ENCODE assay signal across 8 cellular contexts in the genomic region with DNA sequence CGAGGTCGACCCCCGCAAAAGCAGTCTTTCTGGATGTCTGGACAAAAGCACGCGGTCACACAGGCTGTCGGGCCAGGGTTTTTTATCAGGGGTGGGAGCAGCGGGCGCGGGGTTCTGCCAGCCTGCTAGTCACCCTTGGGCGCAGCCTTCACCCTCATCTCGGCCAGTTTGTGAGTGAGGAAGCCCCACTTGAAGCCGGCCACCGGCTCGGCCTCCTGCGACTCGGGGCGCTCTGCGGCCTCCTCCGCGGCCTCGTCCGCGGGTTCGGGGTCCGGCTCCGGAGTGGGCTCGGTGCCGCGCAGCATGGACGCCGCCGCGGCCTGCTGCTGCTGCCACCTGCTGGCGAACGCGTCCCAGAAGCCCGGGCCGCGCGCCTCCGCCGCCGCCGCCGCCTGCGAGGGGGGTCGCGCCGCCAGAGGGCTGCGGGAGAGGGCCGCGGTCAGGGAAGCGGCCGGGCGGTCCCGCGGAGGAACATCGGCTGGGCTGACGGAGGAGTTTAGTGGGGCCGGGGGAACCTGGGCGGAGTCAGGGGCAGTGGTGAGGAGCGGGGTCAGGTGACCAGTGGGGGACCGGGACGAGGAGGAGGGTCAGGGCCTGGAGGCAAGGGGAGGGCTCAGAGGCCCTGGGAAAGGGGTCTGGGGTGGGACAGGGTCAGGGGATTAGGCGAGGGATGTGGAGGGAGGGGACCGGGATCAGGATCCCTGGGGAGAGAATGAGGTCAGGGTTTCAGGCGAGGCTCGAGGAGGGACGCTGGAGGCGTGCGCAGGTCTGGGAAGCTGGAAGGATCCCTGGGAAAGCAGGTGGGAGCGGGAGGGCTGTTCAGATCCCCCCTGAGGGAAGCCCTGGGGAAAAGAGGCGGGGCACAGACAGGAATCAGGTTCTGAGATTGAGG. TPM values are rescaled to one million over a fixed set of nuclear protein-coding genes. Genes with fewer than 3 reads are reported as not detected.
DNase-seq lines count a peak whose midpoint lies in the region; ATAC-seq and TF ChIP-seq lines count a peak whose summit lies in the region.

No MANE protein-coding gene starts in this region.

- intact Hi-C loops in testis (cut with DNase I; ENCODE audit: low total_unique reads) = loop anchor here (10.0 kb wide), 1 partner anchor 49 kb away; a partner anchor contains a TSS

- WGBS in HUES64 = 8% methylated on average over 73 of the region's 73 CpGs
- WGBS in testis, 2 donors = 12 to 16% methylated on average over 42 to 53 of the region's 73 CpGs

- no peaks in the 10 kb centered on the region for H3K9me3 Mint-ChIP-seq in naive thymus-derived CD8-positive, alpha-beta T cell

- H3K9me3 ChIP-seq in HUES64 (ENCODE audit: insufficient read depth, low read depth, low read length) = no peaks in the 10 kb centered on the region
- H3K9me3 ChIP-seq in testis = no peaks in the 10 kb centered on the region

- H3K36me3 Mint-ChIP-seq in naive thymus-derived CD8-positive, alpha-beta T cell = no peaks in the 10 kb centered on the region

- H3K27me3 ChIP-seq in BJ (ENCODE audit: control insufficient read depth, insufficient read depth, low read length) (peaks cover 5% of the 10 kb centered on the region), HUES64 (ENCODE audit: insufficient read depth, low read length) (peaks cover 73% of the 10 kb centered on the region), testis (no peaks in the 10 kb centered on the region)

- peak overlapping the region in 2 of 10 donors; percentile 71 to 85 for H3K27ac Mint-ChIP-seq in naive thymus-derived CD8-positive, alpha-beta T cell

- H3K4me3 ChIP-seq in BJ (ENCODE audit: low read depth, low read length) (peak overlapping the region; percentile 32), HUES64 (ENCODE audit: low read length) (peak overlapping the region; percentile 52), epithelial cell of esophagus (ENCODE audit: low read length) (peak overlapping the region; percentile 37), testis (peak overlapping the region; percentile 44 to 46)

- POLR2A ChIA-PET in BJ (lab: Charles Lee) = no interaction called here
- POLR2A ChIA-PET in naive thymus-derived CD8-positive, alpha-beta T cell (lab: Charles Lee) = interaction anchor here (0.5 kb wide), 1 partner anchor 183 kb away, joined by 4 read pairs; no protein-coding TSS in a partner anchor

- no peaks in the 10 kb centered on the region for H3K36me3 ChIP-seq in BJ (ENCODE audit: control insufficient read depth, insufficient read depth, low read length)
- no peaks in the 10 kb centered on the region for H3K36me3 ChIP-seq in HUES64 (ENCODE audit: insufficient read depth, low read length)
- no peaks in the 10 kb centered on the region for H3K36me3 ChIP-seq in testis (ENCODE audit: low read depth, missing control alignments)

- peaks cover 4 to 34% (median 11%) of the 10 kb centered on the region in 5 donors for H3K27me3 Mint-ChIP-seq in naive thymus-derived CD8-positive, alpha-beta T cell

- DNase-seq in BJ (ENCODE audit: low read depth) = no peak
- DNase-seq in activated CD8-positive, alpha-beta memory T cell treated with anti-CD3 and anti-CD28 coated beads for 24 hours = peak; percentile 87
- peak; percentile 26 for DNase-seq in epithelial cell of esophagus (ENCODE audit: low read depth)
- DNase-seq in naive thymus-derived CD8-positive, alpha-beta T cell = peak in 8 of 10 donors; percentile 13 to 72 (median 60)
- peak; percentile 34 for DNase-seq in testis

- TF ChIP-seq CTCF in BJ (IDR thresholded peaks at IDR 0.05; ENCODE audit: insufficient read depth, low read depth, low read length) = peak; percentile 3; the same call in 1 of the 2 replicates
- TF ChIP-seq CTCF in epithelial cell of esophagus (IDR thresholded peaks at IDR 0.05; ENCODE audit: insufficient read depth, low read depth, low read length, missing control alignments) = peak; percentile 21
- peak; percentile 60 to 62 (median 60) for TF ChIP-seq CTCF in testis (IDR thresholded peaks at IDR 0.05)

- H3K9ac ChIP-seq in HUES64 (ENCODE audit: low read depth, low read length) = peak overlapping the region; percentile 32; the same call in 1 of the 2 replicates

- H3K4me3 Mint-ChIP-seq in naive thymus-derived CD8-positive, alpha-beta T cell = peak overlapping the region; percentile 48 to 82 (median 62)

- CTCF ChIA-PET in BJ (lab: Yijun Ruan, JAX) = interaction anchor here (0.6 to 2.1 kb wide), 16 partner anchors 8 to 269 kb away, joined by 3 to 10 read pairs (median 4); a partner anchor contains a TSS

- H3K27ac ChIP-seq in HUES64 (ENCODE audit: low read depth, low read length) = peak overlapping the region; percentile 5; the same call in 1 of the 2 replicates
- H3K27ac ChIP-seq in testis = peak overlapping the region; percentile 30 to 34

- no peak for TF ChIP-seq POLR2A in testis (IDR thresholded peaks at IDR 0.05)

- ATAC-seq in naive thymus-derived CD8-positive, alpha-beta T cell = peak; percentile 77 to 82
- ATAC-seq in GM19023 (IDR thresholded peaks at IDR 0.05; ENCODE audit: unreplicated experiment) (no peak), GM19455 (IDR thresholded peaks at IDR 0.05; ENCODE audit: unreplicated experiment) (no peak)

- H3K4me1 ChIP-seq in HUES64 (ENCODE audit: insufficient read depth, low read length) (peaks cover 29% of the 10 kb centered on the region), testis (peaks cover 7% of the 10 kb centered on the region)

- peaks cover 0 to 16% (median 11%) of the 10 kb centered on the region in 4 donors for H3K4me1 Mint-ChIP-seq in naive thymus-derived CD8-positive, alpha-beta T cell

RNA-seq across cellular contexts. Expression of a gene that starts 4.5 kb away (rescaled TPM):
- polyA plus RNA-seq in BJ (2011; rRNA removed) (not detected in 2 replicates), testis (ENCODE audit: insufficient read depth, low read depth, low replicate concordance) (not detected)
- not detected in 2 replicates for polyA minus RNA-seq in BJ (2011; rRNA and poly(A)+ RNA removed)
- not detected for polyA plus RNA-seq in HUES64 (2013, experiment 1 of 2)
- not detected for polyA plus RNA-seq in HUES64 (2013, experiment 2 of 2)
- total RNA-seq in naive thymus-derived CD8-positive, alpha-beta T cell = not detected
- not detected for polyA plus RNA-seq in naive thymus-derived CD8-positive, alpha-beta T cell
- not detected for total RNA-seq in testis

RNA-seq across cellular contexts. Expression of a gene that starts 5.4 kb away (rescaled TPM):
- not detected in 2 replicates for polyA plus RNA-seq in BJ (2011; rRNA removed)
- polyA minus RNA-seq in BJ (2011; rRNA and poly(A)+ RNA removed) = not detected in 2 replicates
- polyA plus RNA-seq in HUES64 (2013, experiment 1 of 2) = 0.75 TPM
- 1.0 TPM for polyA plus RNA-seq in HUES64 (2013, experiment 2 of 2)
- not detected for total RNA-seq in naive thymus-derived CD8-positive, alpha-beta T cell
- polyA plus RNA-seq in naive thymus-derived CD8-positive, alpha-beta T cell = not detected
- 1 to 10 TPM; 1.8 to 3.2 TPM for total RNA-seq in testis
- polyA plus RNA-seq in testis (ENCODE audit: insufficient read depth, low read depth, low replicate concordance) = 1.3 TPM

RNA-seq across cellular contexts. Expression of a gene that starts 5.4 kb away (rescaled TPM):
- polyA plus RNA-seq in BJ (2011; rRNA removed) = 26.3 and 30.2 TPM in 2 replicates
- polyA minus RNA-seq in BJ (2011; rRNA and poly(A)+ RNA removed) = 6.9 and 12.2 TPM in 2 replicates
- 31.0 TPM for polyA plus RNA-seq in HUES64 (2013, experiment 1 of 2)
- 30.1 TPM for polyA plus RNA-seq in HUES64 (2013, experiment 2 of 2)
- 10 to 100 TPM; 10.4 to 13.1 TPM for total RNA-seq in naive thymus-derived CD8-positive, alpha-beta T cell
- polyA plus RNA-seq in naive thymus-derived CD8-positive, alpha-beta T cell = 10 to 100 TPM; 23.4 to 26.0 (median 24.7) TPM
- 10 to 100 TPM; 37.3 to 56.7 TPM for total RNA-seq in testis
- 22.8 TPM for polyA plus RNA-seq in testis (ENCODE audit: insufficient read depth, low read depth, low replicate concordance)

RNA-seq across cellular contexts. Expression of a gene that starts 7.3 kb away (rescaled TPM):
- polyA plus RNA-seq in BJ (2011; rRNA removed) = not detected in 2 replicates
- polyA minus RNA-seq in BJ (2011; rRNA and poly(A)+ RNA removed) = not detected in 2 replicates
- polyA plus RNA-seq in HUES64 (2013, experiment 1 of 2) = not detected
- not detected for polyA plus RNA-seq in HUES64 (2013, experiment 2 of 2)
- total RNA-seq in naive thymus-derived CD8-positive, alpha-beta T cell = not detected
- 1 to 10 TPM in 1 of 3 donors, under 1 TPM in 2; 0.25 to 2.1 (median 0.51) TPM for polyA plus RNA-seq in naive thymus-derived CD8-positive, alpha-beta T cell
- 1 to 10 TPM in 1 of 2 donors, not detected in 1; 1.7 TPM for total RNA-seq in testis
- polyA plus RNA-seq in testis (ENCODE audit: insufficient read depth, low read depth, low replicate concordance) = 0.62 TPM

RNA-seq across cellular contexts. Expression of a gene that starts 13.0 kb away (rescaled TPM):
- polyA plus RNA-seq in BJ (2011; rRNA removed) (0.23 and 0.63 TPM in 2 replicates), testis (ENCODE audit: insufficient read depth, low read depth, low replicate concordance) (2.7 TPM)
- 0.57 TPM in 1 of 2 replicates, not detected in the other for polyA minus RNA-seq in BJ (2011; rRNA and poly(A)+ RNA removed)
- polyA plus RNA-seq in HUES64 (2013, experiment 1 of 2) = 4.5 TPM
- polyA plus RNA-seq in HUES64 (2013, experiment 2 of 2) = 6.7 TPM
- 1 to 10 TPM; 2.4 to 3.6 TPM for total RNA-seq in naive thymus-derived CD8-positive, alpha-beta T cell
- under 1 TPM in 1 of 3 donors, not detected in 2; 0.68 TPM for polyA plus RNA-seq in naive thymus-derived CD8-positive, alpha-beta T cell
- 1 to 10 TPM; 7.6 to 9.6 TPM for total RNA-seq in testis

Comparison
In these comparisons a context has a peak if more than half of its experiments do, and no peak if none do; other contexts are left out.
1. CTCF ChIP-seq: peak in every context shown above with its lines; median percentile 60 in testis; 21 in epithelial cell of esophagus; 3 in BJ.
2. ATAC-seq: peak in naive thymus-derived CD8-positive, alpha-beta T cell (2 of 2); none in GM19023 (single experiment) and GM19455 (single experiment).
3. Peak in every context shown above with its lines, with median percentiles within 50 percentile points of each other: H3K4me3 ChIP-seq.